ENCODE assay signal across 8 cellular contexts in genomic region chr14:36091096-36091495, GRCh38.
A peak's percentile ranks its signal among the peaks of the same experiment; 100 is the strongest.
DNase-seq lines count a peak whose midpoint lies in the region; ATAC-seq and TF ChIP-seq lines count a peak whose summit lies in the region.

No MANE protein-coding gene starts in this region.

- H3K36me3 ChIP-seq in BE2C (no peaks in the 10 kb centered on the region), GM23338 (ENCODE audit: insufficient read depth) (no peaks in the 10 kb centered on the region), heart right ventricle (no peaks in the 10 kb centered on the region), colonic mucosa (no peaks in the 10 kb centered on the region)

- H3K27me3 ChIP-seq in BE2C (no peaks in the 10 kb centered on the region), GM23338 (ENCODE audit: insufficient read depth) (no peaks in the 10 kb centered on the region), heart right ventricle (peaks cover 0 to 4% (median 0%) of the 10 kb centered on the region in 7 donors), colonic mucosa (no peaks in the 10 kb centered on the region)

- intact Hi-C loops in heart right ventricle (cut with DNase I) = no loop called here
- intact Hi-C loops in colonic mucosa (cut with DNase I) = no loop called here
- intact Hi-C loops in activated T-helper 1 cell treated with anti-CD3 and anti-CD28 coated beads, Interleukin-12 subunit alpha, Interleukin-12 subunit beta, Interleukin-2, Interleukin-4 antibody, amounts not matched to agents 30 ng/mL and 10 ng/mL and 1 ng/mL, durations not matched to agents 14 hours and 24 hours and 36 hours (cut with micrococcal nuclease) = no loop called here

- DNase-seq in BE2C (peak; percentile 55), GM23338 (ENCODE audit: low spot score) (no peak), NCI-H2196 treated with DMSO at 0.1 percent for 48 hours (lab: John Stamatoyannopoulos, UW; ENCODE audit: unreplicated experiment) (peak; percentile 35), heart right ventricle (no peak), NCI-H748 treated with DMSO at 0.1 percent for 48 hours (lab: John Stamatoyannopoulos, UW) (no peak), GF-D8 (lab: John Stamatoyannopoulos, UW) (no peak), colonic mucosa (no peak)
- DNase-seq in activated T-helper 1 cell treated with anti-CD3 and anti-CD28 coated beads, Interleukin-12 subunit alpha, Interleukin-12 subunit beta, Interleukin-2, Interleukin-4 antibody, amounts not matched to agents 30 ng/mL and 10 ng/mL and 1 ng/mL, durations not matched to agents 14 hours and 24 hours and 36 hours (ENCODE audit: low spot score) = no peak

- H3K4me1 ChIP-seq in BE2C (peaks cover 13% of the 10 kb centered on the region), GM23338 (ENCODE audit: insufficient read depth) (peaks cover 6% of the 10 kb centered on the region; the same call in 1 of the 2 replicates), heart right ventricle (peaks cover 0 to 5% (median 0%) of the 10 kb centered on the region in 9 donors), colonic mucosa (no peaks in the 10 kb centered on the region)

- H3K9me3 ChIP-seq in BE2C = no peaks in the 10 kb centered on the region
- H3K9me3 ChIP-seq in heart right ventricle = no peaks in the 10 kb centered on the region
- H3K9me3 ChIP-seq in colonic mucosa = no peaks in the 10 kb centered on the region

- H3K4me1 Mint-ChIP-seq in GM23338 = peaks cover 3% of the 10 kb centered on the region; the same call in 2 of the 3 replicates
- H3K4me1 Mint-ChIP-seq in activated T-helper 1 cell treated with anti-CD3 and anti-CD28 coated beads, Interleukin-12 subunit alpha, Interleukin-12 subunit beta, Interleukin-2, Interleukin-4 antibody, amounts not matched to agents 30 ng/mL and 10 ng/mL and 1 ng/mL, durations not matched to agents 14 hours and 24 hours and 36 hours (ENCODE audit: low read depth) = no peaks in the 10 kb centered on the region

- no peaks in the 10 kb centered on the region for H4K20me1 ChIP-seq in GM23338 (replicated peaks; ENCODE audit: insufficient read depth)

- no peak overlapping the region for H3K4me2 ChIP-seq in GM23338

- no peaks in the 10 kb centered on the region for H3K9me3 Mint-ChIP-seq in GM23338
- no peaks in the 10 kb centered on the region for H3K9me3 Mint-ChIP-seq in activated T-helper 1 cell treated with anti-CD3 and anti-CD28 coated beads, Interleukin-12 subunit alpha, Interleukin-12 subunit beta, Interleukin-2, Interleukin-4 antibody, amounts not matched to agents 30 ng/mL and 10 ng/mL and 1 ng/mL, durations not matched to agents 14 hours and 24 hours and 36 hours

- H3K79me2 ChIP-seq in GM23338 (replicated peaks; ENCODE audit: insufficient read depth) = no peaks in the 10 kb centered on the region

- WGBS in heart right ventricle, 2 donors = 39 to 55% methylated on average over 2 of the region's 2 CpGs

- H3K9ac ChIP-seq in colonic mucosa (ENCODE audit: low read depth in 2 of 2, low read length in 2 of 2) = no peak overlapping the region

- H3K9me2 ChIP-seq in GM23338 (ENCODE audit: insufficient read depth) = no peaks in the 10 kb centered on the region

- no peak overlapping the region for H3K4me3 Mint-ChIP-seq in GM23338
- no peak overlapping the region for H3K4me3 Mint-ChIP-seq in activated T-helper 1 cell treated with anti-CD3 and anti-CD28 coated beads, Interleukin-12 subunit alpha, Interleukin-12 subunit beta, Interleukin-2, Interleukin-4 antibody, amounts not matched to agents 30 ng/mL and 10 ng/mL and 1 ng/mL, durations not matched to agents 14 hours and 24 hours and 36 hours

- no peak overlapping the region for H3K4me3 ChIP-seq in BE2C (ENCODE audit: low read depth, low read length)
- H3K4me3 ChIP-seq in GM23338 = no peak overlapping the region
- no peak overlapping the region for H3K4me3 ChIP-seq in heart right ventricle
- no peak overlapping the region for H3K4me3 ChIP-seq in colonic mucosa

- no peaks in the 10 kb centered on the region for H3K36me3 Mint-ChIP-seq in GM23338 (ENCODE audit: low read depth)
- H3K36me3 Mint-ChIP-seq in activated T-helper 1 cell treated with anti-CD3 and anti-CD28 coated beads, Interleukin-12 subunit alpha, Interleukin-12 subunit beta, Interleukin-2, Interleukin-4 antibody, amounts not matched to agents 30 ng/mL and 10 ng/mL and 1 ng/mL, durations not matched to agents 14 hours and 24 hours and 36 hours (ENCODE audit: low read depth) = no peaks in the 10 kb centered on the region

- TF ChIP-seq CTCF in BE2C (IDR thresholded peaks at IDR 0.05; ENCODE audit: low read depth, low read length) (no peak), GM23338 (conservative IDR thresholded peaks at IDR 0.05; ENCODE audit: low read depth in 2 of 2) (no peak), heart right ventricle (IDR thresholded peaks at IDR 0.05) (no peak), colonic mucosa (IDR thresholded peaks at IDR 0.05) (no peak)

- no peak overlapping the region for H3K27ac Mint-ChIP-seq in GM23338
- no peak overlapping the region for H3K27ac Mint-ChIP-seq in activated T-helper 1 cell treated with anti-CD3 and anti-CD28 coated beads, Interleukin-12 subunit alpha, Interleukin-12 subunit beta, Interleukin-2, Interleukin-4 antibody, amounts not matched to agents 30 ng/mL and 10 ng/mL and 1 ng/mL, durations not matched to agents 14 hours and 24 hours and 36 hours

- no peaks in the 10 kb centered on the region for H3F3A ChIP-seq in GM23338 (replicated peaks; ENCODE audit: low read depth)

- peaks cover 4% of the 10 kb centered on the region for H3K27me3 Mint-ChIP-seq in GM23338 (ENCODE audit: insufficient read depth, low read depth, poor library complexity)
- H3K27me3 Mint-ChIP-seq in activated T-helper 1 cell treated with anti-CD3 and anti-CD28 coated beads, Interleukin-12 subunit alpha, Interleukin-12 subunit beta, Interleukin-2, Interleukin-4 antibody, amounts not matched to agents 30 ng/mL and 10 ng/mL and 1 ng/mL, durations not matched to agents 14 hours and 24 hours and 36 hours (ENCODE audit: insufficient read depth) = peaks cover 16% of the 10 kb centered on the region

- ATAC-seq in GM23338 = no peak
- ATAC-seq in heart right ventricle = peak in 6 of 8 donors; percentile 49 to 95 (median 58)

- peak overlapping the region; percentile 49; the same call in 1 of the 2 replicates for H2AFZ ChIP-seq in GM23338

- H3K27ac ChIP-seq in GM23338 (ENCODE audit: low read depth) = no peak overlapping the region
- H3K27ac ChIP-seq in heart right ventricle = no peak overlapping the region
- H3K27ac ChIP-seq in colonic mucosa = no peak overlapping the region

TF ChIP-seq in GM23338, 12 proteins besides CTCF, POLR2A, EP300 and RAD21 (continues in another document):
- no peak for TF ChIP-seq ETS1 (IDR thresholded peaks at IDR 0.05)
- no peak for TF ChIP-seq POLR2AphosphoS5 (IDR thresholded peaks at IDR 0.05; ENCODE audit: low read depth)
- TF ChIP-seq REST (IDR thresholded peaks at IDR 0.05; ENCODE audit: unreplicated experiment) = no peak
- no peak for TF ChIP-seq JUNB (IDR thresholded peaks at IDR 0.05; ENCODE audit: unreplicated experiment)
- TF ChIP-seq EZH2phosphoT487 (IDR thresholded peaks at IDR 0.05; ENCODE audit: unreplicated experiment) = no peak
- no peak for TF ChIP-seq ZNF331 (CRISPR knock-in tag; IDR thresholded peaks at IDR 0.05; ENCODE audit: low read depth)
- no peak for TF ChIP-seq STAT1 (IDR thresholded peaks at IDR 0.05; ENCODE audit: unreplicated experiment)
- TF ChIP-seq ZNF114 (CRISPR knock-in tag; IDR thresholded peaks at IDR 0.05) = no peak

Comparison
In these comparisons a context has a peak if more than half of its experiments do, and no peak if none do; other contexts are left out.
1. DNase-seq: peak in BE2C (single experiment) and NCI-H2196 treated with DMSO at 0.1 percent for 48 hours (single experiment); none in GM23338 (single experiment), heart right ventricle (0 of 2), NCI-H748 treated with DMSO at 0.1 percent for 48 hours (single experiment), GF-D8 (single experiment), colonic mucosa (single experiment) and activated T-helper 1 cell treated with anti-CD3 and anti-CD28 coated beads, Interleukin-12 subunit alpha, Interleukin-12 subunit beta, Interleukin-2, Interleukin-4 antibody, amounts not matched to agents 30 ng/mL and 10 ng/mL and 1 ng/mL, durations not matched to agents 14 hours and 24 hours and 36 hours (single experiment).